Comparison of ENCODE assay signal across 7 cellular contexts in genomic region chr19:39845621-39846175, GRCh38.
DNase-seq lines count a peak whose midpoint lies in the region; ATAC-seq and TF ChIP-seq lines count a peak whose summit lies in the region.

No MANE protein-coding gene starts in this region.

- no peak for ATAC-seq in HG02610 (IDR thresholded peaks at IDR 0.05; ENCODE audit: unreplicated experiment)

- peaks cover 32% of the 10 kb centered on the region for H3K4me1 ChIP-seq in HUES6 (ENCODE audit: control insufficient read depth, insufficient read depth, low read length)
- peaks cover 22 to 24% of the 10 kb centered on the region in 2 experiments for H3K4me1 ChIP-seq in neutrophil (ENCODE audit: control insufficient read depth in 1 of 2, insufficient read depth in 1 of 2, low read depth in 1 of 2, low read length in 1 of 2)

- H3K9me3 ChIP-seq in HUES6 (ENCODE audit: control insufficient read depth, insufficient read depth, low read depth, low read length) (no peaks in the 10 kb centered on the region), neutrophil (no peaks in the 10 kb centered on the region)

- H3K36me3 ChIP-seq in HUES6 (ENCODE audit: control insufficient read depth, insufficient read depth, low read length) (peaks cover 9% of the 10 kb centered on the region; the same call in 1 of the 2 replicates), neutrophil (no peaks in the 10 kb centered on the region)

- DNase-seq in GM03348 (ENCODE audit: low spot score), result peak; percentile 61
- DNase-seq in fibroblast of peridontal ligament (ENCODE audit: extremely low read depth), result peak; percentile 20
- no peak for DNase-seq in islet precursor cell

- H3K27me3 ChIP-seq in HUES6 (ENCODE audit: control insufficient read depth, insufficient read depth, low read length), result no peaks in the 10 kb centered on the region
- H3K27me3 ChIP-seq in neutrophil, result peaks cover 9% of the 10 kb centered on the region

- TF ChIP-seq CTCF in VCaP (conservative IDR thresholded peaks at IDR 0.05) (peak; percentile 59), neutrophil (IDR thresholded peaks at IDR 0.05) (no peak)

- peak overlapping the region; percentile 85 for H3K9ac ChIP-seq in HUES6 (ENCODE audit: low read length)

- peak overlapping the region; percentile 67; the same call in 1 of the 2 replicates for H3K27ac ChIP-seq in HUES6 (ENCODE audit: low read depth, low read length)
- H3K27ac ChIP-seq in VCaP, result peak overlapping the region; percentile 86
- peak overlapping the region; percentile 78 for H3K27ac ChIP-seq in neutrophil

- H3K4me3 ChIP-seq in HUES6 (ENCODE audit: low read depth, low read length) (peak overlapping the region; percentile 97), neutrophil (ENCODE audit: low read depth in 1 of 2, low read length in 1 of 2) (peak overlapping the region; percentile 69 to 84)
